In genomic region chr2:230443540-230443939, GRCh38 we compare ENCODE assay signal across 14 cellular contexts. TPM values are rescaled to one million over a fixed set of nuclear protein-coding genes. Genes with fewer than 3 reads are reported as not detected.
A peak's percentile ranks its signal among the peaks of the same experiment; 100 is the strongest.
DNase-seq lines count a peak whose midpoint lies in the region; ATAC-seq and TF ChIP-seq lines count a peak whose summit lies in the region.
"Had no signal": no experiment of that assay in that cellular context is flagged by ENCODE, and none has a peak within 500 bp of the region (broad histone marks: within the 10 kb centered on the region; RNA-seq: fewer than 3 reads in every experiment).

No MANE protein-coding gene starts in this region.

- H3K27me3 ChIP-seq in upper lobe of right lung = no peaks in the 10 kb centered on the region
- no peaks in the 10 kb centered on the region for H3K27me3 ChIP-seq in SJCRH30
- H3K27me3 ChIP-seq: esophagus muscularis mucosa, left lung had no signal

- TF ChIP-seq CTCF in upper lobe of right lung (IDR thresholded peaks at IDR 0.05) = no peak

- no peaks in the 10 kb centered on the region for H3K27me3 Mint-ChIP-seq in activated naive CD4-positive, alpha-beta T cell treated with anti-CD3 and anti-CD28 coated beads, Interleukin-2, amount 50 U/mL, for 24 hours
- H3K27me3 Mint-ChIP-seq: brain had no signal

- H3K36me3 ChIP-seq in upper lobe of right lung = peaks cover 61% of the 10 kb centered on the region
- no peaks in the 10 kb centered on the region for H3K36me3 ChIP-seq in SJCRH30

- peaks cover 34% of the 10 kb centered on the region for H3K4me1 ChIP-seq in upper lobe of right lung
- no peaks in the 10 kb centered on the region for H3K4me1 ChIP-seq in SJCRH30

- ATAC-seq in upper lobe of right lung (no peak), GM18907 (IDR thresholded peaks at IDR 0.05; ENCODE audit: unreplicated experiment) (no peak)
- ATAC-seq: left lung had no signal

- peaks cover 84% of the 10 kb centered on the region for H3K4me1 Mint-ChIP-seq in activated naive CD4-positive, alpha-beta T cell treated with anti-CD3 and anti-CD28 coated beads, Interleukin-2, amount 50 U/mL, for 24 hours
- H3K4me1 Mint-ChIP-seq: brain had no signal

- H3K27ac Mint-ChIP-seq in activated naive CD4-positive, alpha-beta T cell treated with anti-CD3 and anti-CD28 coated beads, Interleukin-2, amount 50 U/mL, for 24 hours = peak overlapping the region; percentile 15
- H3K27ac Mint-ChIP-seq: brain had no signal

- intact Hi-C loops in upper lobe of right lung (cut with DNase I) = no loop called here

- no peak overlapping the region for H3K4me3 Mint-ChIP-seq in activated naive CD4-positive, alpha-beta T cell treated with anti-CD3 and anti-CD28 coated beads, Interleukin-2, amount 50 U/mL, for 24 hours
- H3K4me3 Mint-ChIP-seq: brain had no signal

- no peaks in the 10 kb centered on the region for H3K9me3 Mint-ChIP-seq in activated naive CD4-positive, alpha-beta T cell treated with anti-CD3 and anti-CD28 coated beads, Interleukin-2, amount 50 U/mL, for 24 hours

- no peak overlapping the region for H3K4me3 ChIP-seq in upper lobe of right lung
- H3K4me3 ChIP-seq in SJCRH30 = no peak overlapping the region
- H3K4me3 ChIP-seq: esophagus muscularis mucosa, left lung, SK-N-MC had no signal

- DNase-seq in activated naive CD4-positive, alpha-beta T cell treated with Interleukin-2 at 50 U/mL for 16 hours = no peak
- peak; percentile 18 to 63 for DNase-seq in SW 1271 (lab: John Stamatoyannopoulos, UW)
- peak; percentile 64 for DNase-seq in fibroblast of peridontal ligament (ENCODE audit: extremely low read depth)
- DNase-seq in upper lobe of right lung = no peak
- DNase-seq in SJCRH30 = no peak
- DNase-seq in cerebellar cortex (ENCODE audit: low spot score) = no peak
- DNase-seq: left lung; MM.1S; stimulated activated naive CD4-positive, alpha-beta T cell treated with Interleukin-2 at 50 U/mL for 16 hours had no signal

- H3K36me3 Mint-ChIP-seq in activated naive CD4-positive, alpha-beta T cell treated with anti-CD3 and anti-CD28 coated beads, Interleukin-2, amount 50 U/mL, for 24 hours = peaks cover 44% of the 10 kb centered on the region
- H3K36me3 Mint-ChIP-seq: brain had no signal

- H3K9me3 ChIP-seq in upper lobe of right lung = no peaks in the 10 kb centered on the region
- H3K9me3 ChIP-seq in SJCRH30 (replicated peaks) = no peaks in the 10 kb centered on the region
- H3K9me3 ChIP-seq: esophagus muscularis mucosa, left lung had no signal

- H3K27ac ChIP-seq in upper lobe of right lung = peak overlapping the region; percentile 13
- H3K27ac ChIP-seq in SJCRH30 = no peak overlapping the region
- H3K27ac ChIP-seq: esophagus muscularis mucosa, SK-N-MC had no signal

RNA-seq across cellular contexts. Expression of gene SP100, which starts 27.5 kb away (rescaled TPM):
- 156 TPM for total RNA-seq in upper lobe of right lung
- 5.5 and 6.2 TPM in 2 replicates for total RNA-seq in SJCRH30 (2014; rRNA removed; shearing (Covaris generic))

Comparison
In these comparisons a context has a peak if more than half of its experiments do, and no peak if none do; other contexts are left out.
1. DNase-seq: peak in SW 1271 (2 of 2) and fibroblast of peridontal ligament (single experiment); none in activated naive CD4-positive, alpha-beta T cell treated with Interleukin-2 at 50 U/mL for 16 hours (single experiment), upper lobe of right lung (single experiment), SJCRH30 (0 of 2) and cerebellar cortex (single experiment).
2. RNA of gene SP100, which starts 27.5 kb away (total RNA-seq): 156 TPM in upper lobe of right lung (single experiment); 5.5 to 6.2 TPM in SJCRH30; every median in the first group is over 10 times any median in the second.